In the genomic region with DNA sequence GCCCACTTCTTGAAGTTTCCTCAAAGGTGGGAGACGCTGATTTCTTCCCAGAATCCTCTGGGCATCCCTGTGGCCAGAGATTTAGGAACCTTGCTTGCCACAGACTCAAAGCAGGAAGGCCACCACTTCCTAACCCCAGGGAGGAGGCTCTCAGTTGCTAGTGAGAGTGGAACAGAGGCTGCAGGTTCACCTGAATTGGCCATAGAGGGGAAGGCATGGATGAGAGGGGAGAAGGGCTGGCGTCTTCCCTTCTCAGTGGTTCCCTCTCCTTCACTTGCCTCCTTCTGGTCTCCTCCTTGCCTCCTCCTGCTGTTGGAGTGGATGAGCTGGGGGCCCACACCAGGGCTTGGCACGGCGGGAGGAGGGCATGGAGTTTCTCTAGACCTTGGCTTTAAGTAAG, we compare ENCODE assay signal across 13 cellular contexts.
"Had no signal": no experiment of that assay in that cellular context is flagged by ENCODE, and none has a peak within 500 bp of the region (broad histone marks: within the 10 kb centered on the region; RNA-seq: fewer than 3 reads in every experiment).

No MANE protein-coding gene starts in this region.

- H3K27ac Mint-ChIP-seq: activated CD8-positive, alpha-beta T cell treated with anti-CD3 and anti-CD28 coated beads, Interleukin-2, amount 10 ng/mL, durations not matched to agents 7 days and 5 days; memory B cell; natural killer cell treated with Interleukin-12 subunit alpha and Interleukin-12 subunit beta and Interleukin-15 and Interleukin-18, amount 100 ng/mL, for 72 hours; progenitor cell of endocrine pancreas; stimulated activated memory B cell treated with anti-CD40 and anti-IgM and Interleukin-4, amounts not matched to agents 10 μg/mL and 1 μg/mL and 100 μg/mL, for 72 hours had no signal

- H3K9me3 Mint-ChIP-seq: memory B cell; natural killer cell treated with Interleukin-12 subunit alpha and Interleukin-12 subunit beta and Interleukin-15 and Interleukin-18, amount 100 ng/mL, for 72 hours; stimulated activated memory B cell treated with anti-CD40 and anti-IgM and Interleukin-4, amounts not matched to agents 10 μg/mL and 1 μg/mL and 100 μg/mL, for 72 hours had no signal

- H3K36me3 ChIP-seq: gastroesophageal sphincter, heart right ventricle, right atrium auricular region, tibial nerve had no signal

- H3K9me3 ChIP-seq: gastroesophageal sphincter, heart right ventricle, right atrium auricular region, tibial nerve had no signal

- ATAC-seq: activated CD8-positive, alpha-beta T cell treated with anti-CD3 and anti-CD28 coated beads, Interleukin-2, amount 10 ng/mL, durations not matched to agents 7 days and 5 days; natural killer cell treated with Interleukin-12 subunit alpha and Interleukin-12 subunit beta and Interleukin-15 and Interleukin-18, amount 100 ng/mL, for 72 hours; stimulated activated memory B cell treated with anti-CD40 and anti-IgM and Interleukin-4, amounts not matched to agents 10 μg/mL and 1 μg/mL and 100 μg/mL, for 72 hours had no signal

- H3K4me3 ChIP-seq: gastroesophageal sphincter, heart right ventricle, right atrium auricular region, tibial nerve had no signal

- H3K4me3 Mint-ChIP-seq: activated CD8-positive, alpha-beta T cell treated with anti-CD3 and anti-CD28 coated beads, Interleukin-2, amount 10 ng/mL, durations not matched to agents 7 days and 5 days; memory B cell; stimulated activated memory B cell treated with anti-CD40 and anti-IgM and Interleukin-4, amounts not matched to agents 10 μg/mL and 1 μg/mL and 100 μg/mL, for 72 hours had no signal

- H3K27me3 ChIP-seq: gastroesophageal sphincter, heart right ventricle, right atrium auricular region, tibial nerve had no signal

- H3K27me3 Mint-ChIP-seq: stimulated activated memory B cell treated with anti-CD40 and anti-IgM and Interleukin-4, amounts not matched to agents 10 μg/mL and 1 μg/mL and 100 μg/mL, for 72 hours had no signal

- H3K36me3 Mint-ChIP-seq: memory B cell; natural killer cell treated with Interleukin-12 subunit alpha and Interleukin-12 subunit beta and Interleukin-15 and Interleukin-18, amount 100 ng/mL, for 72 hours; stimulated activated memory B cell treated with anti-CD40 and anti-IgM and Interleukin-4, amounts not matched to agents 10 μg/mL and 1 μg/mL and 100 μg/mL, for 72 hours had no signal

- DNase-seq: activated CD4-positive, CD25-positive, alpha-beta regulatory T cell treated with anti-CD3 and anti-CD28 coated beads, Interleukin-2, amount 50 U/mL, for 72 hours; activated CD8-positive, alpha-beta T cell treated with anti-CD3 and anti-CD28 coated beads, Interleukin-2, amount 10 ng/mL, durations not matched to agents 7 days and 5 days; activated naive CD4-positive, alpha-beta T cell; heart right ventricle; stimulated activated CD4-positive, alpha-beta T cell treated with anti-CD3 and anti-CD28 coated beads, Interleukin-2, amount 100 ng/mL, for 48 hours; T1000 had no signal

- H3K4me1 Mint-ChIP-seq: memory B cell; stimulated activated memory B cell treated with anti-CD40 and anti-IgM and Interleukin-4, amounts not matched to agents 10 μg/mL and 1 μg/mL and 100 μg/mL, for 72 hours had no signal

- H3K27ac ChIP-seq: right atrium auricular region, tibial nerve had no signal
